Comparison of ENCODE assay signal across 8 cellular contexts in the genomic region with DNA sequence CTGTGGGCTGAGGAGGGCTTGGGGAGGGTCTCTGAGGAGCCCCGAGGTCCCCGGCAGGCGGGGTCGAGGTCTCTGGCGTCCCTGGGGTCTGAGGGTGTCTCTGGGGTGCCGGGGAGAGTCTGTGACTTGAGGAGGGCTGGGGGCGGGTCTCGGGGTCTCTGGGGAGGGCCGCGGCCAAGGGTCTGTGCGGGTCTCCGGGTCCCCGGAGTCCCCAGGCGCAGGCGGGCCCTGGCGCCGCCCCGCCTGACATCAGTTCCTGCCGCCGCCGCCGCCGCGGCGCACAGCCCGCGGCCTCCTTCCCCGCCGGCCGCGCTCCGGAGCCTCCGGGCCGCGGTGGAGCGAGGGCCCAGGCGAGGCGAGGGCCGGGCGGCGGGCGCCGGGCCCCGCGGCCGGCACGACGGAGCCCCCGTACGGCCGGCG. TPM values are rescaled to one million over a fixed set of nuclear protein-coding genes. Genes with fewer than 3 reads are reported as not detected.
DNase-seq lines count a peak whose midpoint lies in the region; ATAC-seq, FAIRE-seq and TF ChIP-seq lines count a peak whose summit lies in the region.

A gene with protein sequence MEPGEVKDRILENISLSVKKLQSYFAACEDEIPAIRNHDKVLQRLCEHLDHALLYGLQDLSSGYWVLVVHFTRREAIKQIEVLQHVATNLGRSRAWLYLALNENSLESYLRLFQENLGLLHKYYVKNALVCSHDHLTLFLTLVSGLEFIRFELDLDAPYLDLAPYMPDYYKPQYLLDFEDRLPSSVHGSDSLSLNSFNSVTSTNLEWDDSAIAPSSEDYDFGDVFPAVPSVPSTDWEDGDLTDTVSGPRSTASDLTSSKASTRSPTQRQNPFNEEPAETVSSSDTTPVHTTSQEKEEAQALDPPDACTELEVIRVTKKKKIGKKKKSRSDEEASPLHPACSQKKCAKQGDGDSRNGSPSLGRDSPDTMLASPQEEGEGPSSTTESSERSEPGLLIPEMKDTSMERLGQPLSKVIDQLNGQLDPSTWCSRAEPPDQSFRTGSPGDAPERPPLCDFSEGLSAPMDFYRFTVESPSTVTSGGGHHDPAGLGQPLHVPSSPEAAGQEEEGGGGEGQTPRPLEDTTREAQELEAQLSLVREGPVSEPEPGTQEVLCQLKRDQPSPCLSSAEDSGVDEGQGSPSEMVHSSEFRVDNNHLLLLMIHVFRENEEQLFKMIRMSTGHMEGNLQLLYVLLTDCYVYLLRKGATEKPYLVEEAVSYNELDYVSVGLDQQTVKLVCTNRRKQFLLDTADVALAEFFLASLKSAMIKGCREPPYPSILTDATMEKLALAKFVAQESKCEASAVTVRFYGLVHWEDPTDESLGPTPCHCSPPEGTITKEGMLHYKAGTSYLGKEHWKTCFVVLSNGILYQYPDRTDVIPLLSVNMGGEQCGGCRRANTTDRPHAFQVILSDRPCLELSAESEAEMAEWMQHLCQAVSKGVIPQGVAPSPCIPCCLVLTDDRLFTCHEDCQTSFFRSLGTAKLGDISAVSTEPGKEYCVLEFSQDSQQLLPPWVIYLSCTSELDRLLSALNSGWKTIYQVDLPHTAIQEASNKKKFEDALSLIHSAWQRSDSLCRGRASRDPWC (plus strand): TSS at position 279 of the 420 bp plus-strand sequence. CDS start 239 bp downstream, outside the sequence.

- FAIRE-seq in pancreas (lab: Jason Lieb, UNC) = no peak

- DNase-seq in HCT116 (ENCODE audit: low read depth, low spot score) = no peak
- peak; percentile 49 for DNase-seq in RPMI7951 (ENCODE audit: low read depth)
- DNase-seq in activated naive CD4-positive, alpha-beta T cell treated with anti-CD3 and anti-CD28 coated beads for 36 hours = peak; percentile 44
- DNase-seq in glomerular visceral epithelial cell (ENCODE audit: extremely low spot score) = peak; percentile 50
- DNase-seq in pancreas = peak; percentile 23 to 79 (median 52)
- DNase-seq in medulla oblongata (ENCODE audit: extremely low spot score) = no peak

- TF ChIP-seq CTCF in DOHH2 (IDR thresholded peaks at IDR 0.05; ENCODE audit: low read depth, low read length, poor library complexity, severe bottlenecking) = no peak
- no peak for TF ChIP-seq CTCF in HCT116 (IDR thresholded peaks at IDR 0.05 in 2 of 3, conservative IDR thresholded peaks at IDR 0.05 in 1 of 3; ENCODE audit: borderline replicate concordance in 1 of 3, insufficient read depth in 1 of 3, low read depth in 2 of 3, low read length in 2 of 3)
- TF ChIP-seq CTCF in pancreas (IDR thresholded peaks at IDR 0.05) = no peak

- H3K4me2 ChIP-seq in DOHH2 (ENCODE audit: low read length) = peak within 1 kb of the TSS; percentile 93
- peak within 1 kb of the TSS; percentile 96 for H3K4me2 ChIP-seq in HCT116 (ENCODE audit: low read length)

- H3K9ac ChIP-seq in HCT116 (ENCODE audit: low read length) = peak within 1 kb of the TSS; percentile 86

- peaks cover 12% of the 10 kb centered on the region for H3K36me3 Mint-ChIP-seq in activated naive CD4-positive, alpha-beta T cell treated with anti-CD3 and anti-CD28 coated beads for 36 hours (ENCODE audit: low read depth)

- no TSS peak for BruUV-seq in HCT116 (replicated peaks; lab: Mats Ljungman, UMichigan)

- peak within 1 kb of the TSS; percentile 85 for H3K4me3 Mint-ChIP-seq in activated naive CD4-positive, alpha-beta T cell treated with anti-CD3 and anti-CD28 coated beads for 36 hours

- POLR2A ChIA-PET in HCT116 (lab: Charles Lee) = no interaction called here

- H3K27me3 ChIP-seq in DOHH2 (ENCODE audit: control insufficient read depth, low read length) (no peaks in the 10 kb centered on the region), HCT116 (ENCODE audit: insufficient read depth, low read length) (no peaks in the 10 kb centered on the region), pancreas (no peaks in the 10 kb centered on the region)

- no peaks in the 10 kb centered on the region for H3K9me3 ChIP-seq in DOHH2 (ENCODE audit: control insufficient read depth, insufficient read depth, low read length)
- no peaks in the 10 kb centered on the region for H3K9me3 ChIP-seq in HCT116 (ENCODE audit: control insufficient read depth in 1 of 2, insufficient read depth in 1 of 2, low read depth in 1 of 2, low read length in 2 of 2)
- no peaks in the 10 kb centered on the region for H3K9me3 ChIP-seq in pancreas

- H3K4me3 ChIP-seq in DOHH2 (ENCODE audit: low read length) = peak within 1 kb of the TSS; percentile 93
- peak within 1 kb of the TSS; percentile 76 to 87 for H3K4me3 ChIP-seq in HCT116 (replicated peaks in 1 of 2; ENCODE audit: low read depth in 1 of 2, low read length in 2 of 2)
- peak within 1 kb of the TSS; percentile 75 to 92 (median 86) for H3K4me3 ChIP-seq in pancreas

- H3K27ac ChIP-seq in DOHH2 (ENCODE audit: low read depth, low read length) (peak within 1 kb of the TSS; percentile 52), HCT116 (ENCODE audit: low read depth, low read length) (peak within 1 kb of the TSS; percentile 66), pancreas (peak within 1 kb of the TSS; percentile 62 to 81 (median 78))

- H3K9me2 ChIP-seq in DOHH2 (replicated peaks; ENCODE audit: control insufficient read depth, low read length) = no peaks in the 10 kb centered on the region
- H3K9me2 ChIP-seq in HCT116 (ENCODE audit: insufficient read depth) = no peaks in the 10 kb centered on the region

- no peak for TF ChIP-seq RAD21 in HCT116 (IDR thresholded peaks at IDR 0.05; ENCODE audit: low read depth)

- TF ChIP-seq POLR2A in HCT116 (IDR thresholded peaks at IDR 0.05; ENCODE audit: borderline replicate concordance, extremely low read depth, insufficient read depth, insufficient read length) = peak; percentile 61

- H3K9me3 Mint-ChIP-seq in activated naive CD4-positive, alpha-beta T cell treated with anti-CD3 and anti-CD28 coated beads for 36 hours = peaks cover 3% of the 10 kb centered on the region

- H3F3A ChIP-seq in DOHH2 (ENCODE audit: control insufficient read depth, insufficient read depth) = peaks cover 16% of the 10 kb centered on the region

- CTCF ChIA-PET in HCT116 (lab: Charles Lee) = no interaction called here
- CTCF ChIA-PET in activated naive CD4-positive, alpha-beta T cell treated with anti-CD3 and anti-CD28 coated beads for 36 hours (lab: Charles Lee) = no interaction called here

- H3K36me3 ChIP-seq in DOHH2 (ENCODE audit: control insufficient read depth, low read length) (0 out of 2 replicates have a peak, but pooled peaks cover 2% of the 10 kb centered on the region), HCT116 (ENCODE audit: control insufficient read depth in 1 of 2, insufficient read depth in 2 of 2, low read length in 2 of 2) (no peaks in the 10 kb centered on the region), pancreas (no peaks in the 10 kb centered on the region)

- intact Hi-C loops in HCT116 (cut with micrococcal nuclease) (no loop called here), pancreas (cut with DNase I) (no loop called here)
- intact Hi-C loops in activated naive CD4-positive, alpha-beta T cell treated with anti-CD3 and anti-CD28 coated beads for 36 hours (cut with micrococcal nuclease) = loop anchor here (2.0 kb wide), 1 partner anchor 67 kb away; the partner anchor contains the start of gene DDI2

- ATAC-seq in HCT116 (peak; percentile 79), pancreas (peak; percentile 77 to 88 (median 82)), GM18870 (IDR thresholded peaks at IDR 0.05; ENCODE audit: unreplicated experiment) (no peak)

- H3K27ac Mint-ChIP-seq in activated naive CD4-positive, alpha-beta T cell treated with anti-CD3 and anti-CD28 coated beads for 36 hours = peak within 1 kb of the TSS; percentile 85

- H3K4me1 ChIP-seq in DOHH2 (ENCODE audit: control insufficient read depth, low read length) (peaks cover 46% of the 10 kb centered on the region), HCT116 (ENCODE audit: control insufficient read depth in 1 of 2, insufficient read depth in 2 of 2, low read length in 2 of 2) (peaks cover 5 to 46% of the 10 kb centered on the region in 2 experiments; a peak in 3 of 4 replicates), pancreas (peaks cover 0 to 21% (median 9%) of the 10 kb centered on the region in 3 donors)

- H3K79me2 ChIP-seq in DOHH2 (ENCODE audit: control insufficient read depth, low read length) (peaks cover 49% of the 10 kb centered on the region), HCT116 (ENCODE audit: insufficient read depth, low read length) (peaks cover 41% of the 10 kb centered on the region)

- H3K27me3 Mint-ChIP-seq in activated naive CD4-positive, alpha-beta T cell treated with anti-CD3 and anti-CD28 coated beads for 36 hours (ENCODE audit: low read depth) = no peaks in the 10 kb centered on the region

- peak within 1 kb of the TSS; percentile 82 for H2AFZ ChIP-seq in HCT116 (ENCODE audit: low read depth, low read length, poor library complexity, severe bottlenecking)

- 0 to 1% methylated on average over 7 to 52 of the region's 52 CpGs for WGBS in pancreas, 2 donors

- RAD21 ChIA-PET in HCT116 (lab: Charles Lee; ENCODE audit: low non-redundant PET in 1 of 2, low total read pairs in 2 of 2, uncharacterized antibody in 2 of 2, unreplicated experiment in 2 of 2) = no interaction called here

- H3K4me1 Mint-ChIP-seq in activated naive CD4-positive, alpha-beta T cell treated with anti-CD3 and anti-CD28 coated beads for 36 hours (ENCODE audit: low read depth) = peaks cover 47% of the 10 kb centered on the region

- H4K20me1 ChIP-seq in DOHH2 (ENCODE audit: control insufficient read depth, insufficient read depth, low read depth, low read length) = peaks cover 4% of the 10 kb centered on the region; the same call in 1 of the 2 replicates
- no peaks in the 10 kb centered on the region for H4K20me1 ChIP-seq in HCT116 (ENCODE audit: insufficient read depth)

TF ChIP-seq in HCT116, 20 proteins besides CTCF, POLR2A, EP300 and RAD21 (continues in another document):
- TF ChIP-seq ZFX (IDR thresholded peaks at IDR 0.05) = peak; percentile 81
- TF ChIP-seq SIN3A (IDR thresholded peaks at IDR 0.05; ENCODE audit: low read depth) = no peak
- peak; percentile 80 for TF ChIP-seq POLR2AphosphoS5 (IDR thresholded peaks at IDR 0.05; ENCODE audit: low read depth, low read length)

RNA-seq across cellular contexts. Expression of the gene that starts here (rescaled TPM):
- total RNA-seq in HCT116 (2021; ENCODE audit: unreplicated experiment) = 38.5 TPM
- polyA plus RNA-seq in HCT116 (2012) = 43.1 and 49.7 TPM in 2 replicates
- total RNA-seq in RPMI7951 (2014; rRNA removed; shearing (Covaris generic)) = 22.6 and 24.3 TPM in 2 replicates
- total RNA-seq in activated naive CD4-positive, alpha-beta T cell treated with anti-CD3 and anti-CD28 coated beads for 36 hours = 10 to 100 TPM; 44.2 to 48.3 TPM
- 10 to 100 TPM; 22.9 to 39.6 (median 29.4) TPM for total RNA-seq in pancreas
- 10 to 100 TPM; 33.6 to 35.1 TPM for polyA plus RNA-seq in pancreas

Comparison
In these comparisons a context has a peak if more than half of its experiments do, and no peak if none do; other contexts are left out.
1. DNase-seq: peak in RPMI7951 (single experiment), activated naive CD4-positive, alpha-beta T cell treated with anti-CD3 and anti-CD28 coated beads for 36 hours (single experiment), glomerular visceral epithelial cell (single experiment) and pancreas (6 of 6); none in HCT116 (single experiment) and medulla oblongata (single experiment).
2. Peak in every context shown above with its lines, with median percentiles within 50 percentile points of each other: H3K27ac ChIP-seq and H3K4me3 ChIP-seq.